ENCODE assay signal across 29 cellular contexts in the genomic region with DNA sequence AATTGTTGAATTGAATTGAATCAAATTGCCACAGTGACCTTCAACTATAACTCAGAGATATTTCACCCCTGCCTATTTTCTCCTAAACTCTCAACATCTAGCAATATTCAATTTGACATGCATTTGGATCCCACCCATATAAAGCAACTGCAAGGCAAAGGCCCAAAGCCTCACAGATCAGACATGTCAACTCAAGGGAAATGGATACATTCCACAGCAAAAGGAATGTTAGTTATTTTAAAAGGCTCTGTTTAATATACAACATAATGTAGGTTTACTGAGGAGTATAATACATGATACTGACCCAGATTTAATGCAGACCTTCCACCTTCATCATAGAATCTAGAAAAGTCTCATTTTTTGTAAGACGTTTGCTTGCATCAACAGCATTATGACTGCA.
DNase-seq lines count a peak whose midpoint lies in the region; ATAC-seq, FAIRE-seq and TF ChIP-seq lines count a peak whose summit lies in the region.
"Had no signal": no experiment of that assay in that cellular context is flagged by ENCODE, and none has a peak within 500 bp of the region (broad histone marks: within the 10 kb centered on the region; RNA-seq: fewer than 3 reads in every experiment).

No MANE protein-coding gene starts in this region.

- H3K36me3 ChIP-seq in astrocyte (ENCODE audit: insufficient read depth, low read length): no peaks in the 10 kb centered on the region
- no peaks in the 10 kb centered on the region for H3K36me3 ChIP-seq in naive thymus-derived CD4-positive, alpha-beta T cell (ENCODE audit: control insufficient read depth in 2 of 3, insufficient read depth in 3 of 3, low read length in 3 of 3)
- H3K36me3 ChIP-seq: BLaER1 treated with 17β-estradiol and CSF1 and Interleukin-3, amounts not matched to agents 10 nM and 100 nM; HAP-1; SJSA1 had no signal

- no peak overlapping the region for H3K9ac ChIP-seq in astrocyte (ENCODE audit: low read length)
- H3K9ac ChIP-seq: BLaER1 treated with 17β-estradiol and CSF1 and Interleukin-3, amounts not matched to agents 10 nM and 100 nM had no signal

- H3K27ac ChIP-seq in astrocyte (ENCODE audit: low read depth, low read length): no peak overlapping the region
- H3K27ac ChIP-seq in naive thymus-derived CD4-positive, alpha-beta T cell (ENCODE audit: low read depth, low read length): no peak overlapping the region
- H3K27ac ChIP-seq: 22Rv1; BLaER1 treated with 17β-estradiol and CSF1 and Interleukin-3, amounts not matched to agents 10 nM and 100 nM; HL-60; PC-9; SJSA1 had no signal

- H3K4me1 Mint-ChIP-seq in astrocyte (ENCODE audit: low read depth, unreplicated experiment): peaks cover 12% of the 10 kb centered on the region
- peaks cover 21% of the 10 kb centered on the region for H3K4me1 Mint-ChIP-seq in mesothelial cell of epicardium
- peaks cover 0 to 2% (median 0%) of the 10 kb centered on the region in 7 donors for H3K4me1 Mint-ChIP-seq in naive thymus-derived CD4-positive, alpha-beta T cell

- H3K27me3 ChIP-seq in astrocyte (ENCODE audit: insufficient read depth, low read length): no peaks in the 10 kb centered on the region
- H3K27me3 ChIP-seq in naive thymus-derived CD4-positive, alpha-beta T cell (ENCODE audit: control insufficient read depth in 2 of 2, insufficient read depth in 2 of 2, low read length in 2 of 2): no peaks in the 10 kb centered on the region
- H3K27me3 ChIP-seq: BLaER1 treated with 17β-estradiol and CSF1 and Interleukin-3, amounts not matched to agents 10 nM and 100 nM; SJSA1 had no signal

- H3K27ac Mint-ChIP-seq in astrocyte (ENCODE audit: unreplicated experiment): no peak overlapping the region
- H3K27ac Mint-ChIP-seq in mesothelial cell of epicardium: peak overlapping the region; percentile 15
- no peak overlapping the region for H3K27ac Mint-ChIP-seq in naive thymus-derived CD4-positive, alpha-beta T cell
- H3K27ac Mint-ChIP-seq: CD4-positive, alpha-beta T cell; HFFc6 had no signal

- H2AFZ ChIP-seq in astrocyte (ENCODE audit: low read depth, low read length): no peak overlapping the region
- H2AFZ ChIP-seq: PC-9 had no signal

- H3K4me3 ChIP-seq in AG10803 (ENCODE audit: low read length) (no peak overlapping the region), astrocyte (ENCODE audit: insufficient read depth, low read depth, low read length) (no peak overlapping the region)
- no peak overlapping the region for H3K4me3 ChIP-seq in naive thymus-derived CD4-positive, alpha-beta T cell (ENCODE audit: low read length)
- H3K4me3 ChIP-seq: BLaER1 treated with 17β-estradiol and CSF1 and Interleukin-3, amounts not matched to agents 10 nM and 100 nM; HAP-1; PC-9; SJSA1 had no signal

- H3K4me1 ChIP-seq in astrocyte (ENCODE audit: insufficient read depth, low read length): no peaks in the 10 kb centered on the region
- H3K4me1 ChIP-seq in naive thymus-derived CD4-positive, alpha-beta T cell (ENCODE audit: control insufficient read depth in 2 of 2, insufficient read depth in 2 of 2, low read length in 2 of 2): no peaks in the 10 kb centered on the region
- H3K4me1 ChIP-seq: HAP-1, SJSA1 had no signal

- no peak overlapping the region for H3K4me2 ChIP-seq in astrocyte (ENCODE audit: low read length)
- H3K4me2 ChIP-seq: BLaER1 treated with 17β-estradiol and CSF1 and Interleukin-3, amounts not matched to agents 10 nM and 100 nM; PC-9 had no signal

- no peak for FAIRE-seq in astrocyte (lab: Jason Lieb, UNC)
- FAIRE-seq: D721Med had no signal

- H3K9me3 Mint-ChIP-seq in astrocyte (ENCODE audit: unreplicated experiment) (peaks cover 3% of the 10 kb centered on the region), mesothelial cell of epicardium (peaks cover 4% of the 10 kb centered on the region)
- H3K9me3 Mint-ChIP-seq in naive thymus-derived CD4-positive, alpha-beta T cell: peaks cover 0 to 2% (median 0%) of the 10 kb centered on the region in 11 donors
- H3K9me3 Mint-ChIP-seq: CD4-positive, alpha-beta T cell; HFFc6 had no signal

- H3K36me3 Mint-ChIP-seq in astrocyte (ENCODE audit: low read depth, unreplicated experiment): no peaks in the 10 kb centered on the region
- no peaks in the 10 kb centered on the region for H3K36me3 Mint-ChIP-seq in mesothelial cell of epicardium
- H3K36me3 Mint-ChIP-seq in naive thymus-derived CD4-positive, alpha-beta T cell: no peaks in the 10 kb centered on the region

- no peaks in the 10 kb centered on the region for H3K79me2 ChIP-seq in astrocyte (ENCODE audit: insufficient read depth, low read length)

- DNase-seq in AG10803 (ENCODE audit: low read depth): peak; percentile 29
- DNase-seq in astrocyte (ENCODE audit: low read depth): peak; percentile 4
- DNase-seq in fibroblast of peridontal ligament (ENCODE audit: extremely low read depth): peak; percentile 72
- DNase-seq in mesothelial cell of epicardium (ENCODE audit: low spot score in 2 of 2, unreplicated experiment in 2 of 2): no peak
- no peak for DNase-seq in naive thymus-derived CD4-positive, alpha-beta T cell
- no peak for DNase-seq in RKO (ENCODE audit: low spot score)
- DNase-seq: AML-193; CD4-positive, alpha-beta T cell; DMS53; GOT3; HFFc6; Karpas-422; NCI-H1092; NCI-H1417 treated with DMSO at 0.1 percent for 48 hours; NCI-H1694 treated with DMSO at 0.1 percent for 48 hours; NCI-H2081; NCI-H2227 treated with DMSO at 0.1 percent for 48 hours; NCI-H526 treated with DMSO at 0.1 percent for 48 hours; PC-9; Right ventricle myocardium superior; RPMI8226 had no signal

- no peaks in the 10 kb centered on the region for H4K20me1 ChIP-seq in astrocyte (ENCODE audit: insufficient read depth, low read length)
- H4K20me1 ChIP-seq: BLaER1 treated with 17β-estradiol and CSF1 and Interleukin-3, amounts not matched to agents 10 nM and 100 nM had no signal

- H3K27me3 Mint-ChIP-seq in astrocyte (ENCODE audit: low read depth, unreplicated experiment) (no peaks in the 10 kb centered on the region), mesothelial cell of epicardium (ENCODE audit: low read depth) (no peaks in the 10 kb centered on the region)
- H3K27me3 Mint-ChIP-seq in naive thymus-derived CD4-positive, alpha-beta T cell: peaks cover 0 to 13% (median 3%) of the 10 kb centered on the region in 5 donors

- intact Hi-C loops in naive thymus-derived CD4-positive, alpha-beta T cell (cut with micrococcal nuclease): no loop called here

- H3K4me3 Mint-ChIP-seq in astrocyte (ENCODE audit: unreplicated experiment): no peak overlapping the region
- no peak overlapping the region for H3K4me3 Mint-ChIP-seq in mesothelial cell of epicardium
- H3K4me3 Mint-ChIP-seq in naive thymus-derived CD4-positive, alpha-beta T cell: no peak overlapping the region
- H3K4me3 Mint-ChIP-seq: CD4-positive, alpha-beta T cell; HFFc6 had no signal

- no peaks in the 10 kb centered on the region for H3K9me3 ChIP-seq in astrocyte (ENCODE audit: insufficient read depth, low read depth, low read length)
- no peaks in the 10 kb centered on the region for H3K9me3 ChIP-seq in naive thymus-derived CD4-positive, alpha-beta T cell (ENCODE audit: control insufficient read depth in 2 of 3, low read length in 3 of 3)
- H3K9me3 ChIP-seq: BLaER1 treated with 17β-estradiol and CSF1 and Interleukin-3, amounts not matched to agents 10 nM and 100 nM; HAP-1; SJSA1 had no signal

- POLR2A ChIA-PET in naive thymus-derived CD4-positive, alpha-beta T cell (lab: Charles Lee): no interaction called here

- TF ChIP-seq CTCF in AG10803 (conservative IDR thresholded peaks at IDR 0.05; ENCODE audit: low read length): no peak
- TF ChIP-seq CTCF in astrocyte (IDR thresholded peaks at IDR 0.05; ENCODE audit: insufficient read depth, low read depth, low read length): no peak
- no peak for TF ChIP-seq CTCF in mesothelial cell of epicardium (IDR thresholded peaks at IDR 0.05; ENCODE audit: unreplicated experiment)

- CTCF ChIA-PET in naive thymus-derived CD4-positive, alpha-beta T cell (lab: Charles Lee): no interaction called here

- no peak for ATAC-seq in naive thymus-derived CD4-positive, alpha-beta T cell
- ATAC-seq in HG03280 (IDR thresholded peaks at IDR 0.05; ENCODE audit: unreplicated experiment): no peak
- ATAC-seq in HG02642 (IDR thresholded peaks at IDR 0.05; ENCODE audit: poor library complexity, unreplicated experiment): no peak

Comparison
In these comparisons a context has a peak if more than half of its experiments do, and no peak if none do; other contexts are left out.
1. DNase-seq: peak in AG10803 (single experiment), astrocyte (single experiment) and fibroblast of peridontal ligament (single experiment); none in mesothelial cell of epicardium (0 of 2), naive thymus-derived CD4-positive, alpha-beta T cell (0 of 9) and RKO (single experiment).